In genomic region chr3:135964160-135964955, GRCh38 we compare ENCODE assay signal across 1 cellular context.
A peak's percentile ranks its signal among the peaks of the same experiment; 100 is the strongest.
TF ChIP-seq lines count a peak whose summit lies in the region.

No MANE protein-coding gene starts in this region.

TF ChIP-seq in liver, 16 proteins besides CTCF, POLR2A, EP300 and RAD21:
- TF ChIP-seq GABPA (IDR thresholded peaks at IDR 0.05 in 1 of 2, conservative IDR thresholded peaks at IDR 0.05 in 1 of 2) (no peak), ZBTB33 (IDR thresholded peaks at IDR 0.05) (no peak), JUND (IDR thresholded peaks at IDR 0.05) (no peak), NR2F2 (IDR thresholded peaks at IDR 0.05) (peak; percentile 56), HNF4A (conservative IDR thresholded peaks at IDR 0.05) (peak in 1 of 2 donors; percentile 14), MAX (IDR thresholded peaks at IDR 0.05) (no peak), FOXA2 (IDR thresholded peaks at IDR 0.05) (no peak)
